Comparison of ENCODE assay signal across 14 cellular contexts in genomic region chr16:84307209-84307954, GRCh38. TPM values are rescaled to one million over a fixed set of nuclear protein-coding genes. Genes with fewer than 3 reads are reported as not detected.
"Had no signal": no experiment of that assay in that cellular context is flagged by ENCODE, and none has a peak within 500 bp of the region (broad histone marks: within the 10 kb centered on the region; RNA-seq: fewer than 3 reads in every experiment).

No MANE protein-coding gene starts in this region.

- H3K9me3 ChIP-seq: breast epithelium, gastroesophageal sphincter, neutrophil, transverse colon had no signal

- FAIRE-seq: islet of Langerhans had no signal

- H3K27me3 ChIP-seq: breast epithelium, transverse colon had no signal

- H3K27ac Mint-ChIP-seq: activated T-helper 1 cell treated with anti-CD3 and anti-CD28 coated beads, Interleukin-12 subunit alpha, Interleukin-12 subunit beta, Interleukin-2, Interleukin-4 antibody, amounts not matched to agents 30 ng/mL and 10 ng/mL and 1 ng/mL, durations not matched to agents 14 hours and 24 hours and 36 hours; naive B cell had no signal

- H3K36me3 ChIP-seq: breast epithelium, gastroesophageal sphincter, neutrophil, transverse colon had no signal

- DNase-seq: activated CD4-positive, alpha-beta T cell treated with anti-CD3 and anti-CD28 coated beads, Interleukin-2, amount 50 U/mL, for 1 hour; activated CD8-positive, alpha-beta memory T cell treated with anti-CD3 and anti-CD28 coated beads for 24 hours; cerebellar nuclear complex; naive B cell; stimulated activated CD4-positive, alpha-beta T cell treated with anti-CD3 and anti-CD28 coated beads, Interleukin-4, amount 100 ng/mL, for 4 hours had no signal

- H3K27ac ChIP-seq: breast epithelium, neutrophil, skin epidermis had no signal

- H3K4me1 Mint-ChIP-seq: naive B cell had no signal

- H3K4me3 ChIP-seq: breast epithelium, gastroesophageal sphincter, lung, skin epidermis, transverse colon had no signal

- H3K36me3 Mint-ChIP-seq: naive B cell had no signal

- H3K4me3 Mint-ChIP-seq: activated T-helper 1 cell treated with anti-CD3 and anti-CD28 coated beads, Interleukin-12 subunit alpha, Interleukin-12 subunit beta, Interleukin-2, Interleukin-4 antibody, amounts not matched to agents 30 ng/mL and 10 ng/mL and 1 ng/mL, durations not matched to agents 14 hours and 24 hours and 36 hours; naive B cell had no signal

- H3K9me3 Mint-ChIP-seq: activated T-helper 1 cell treated with anti-CD3 and anti-CD28 coated beads, Interleukin-12 subunit alpha, Interleukin-12 subunit beta, Interleukin-2, Interleukin-4 antibody, amounts not matched to agents 30 ng/mL and 10 ng/mL and 1 ng/mL, durations not matched to agents 14 hours and 24 hours and 36 hours had no signal

- H3K4me1 ChIP-seq: breast epithelium had no signal

RNA-seq across cellular contexts. Expression of gene WFDC1, which starts 12.7 kb away (rescaled TPM):
- total RNA-seq: activated T-helper 1 cell treated with anti-CD3 and anti-CD28 coated beads, Interleukin-12 subunit alpha, Interleukin-12 subunit beta, Interleukin-2, Interleukin-4 antibody, amounts not matched to agents 30 ng/mL and 10 ng/mL and 1 ng/mL, durations not matched to agents 14 hours and 24 hours and 36 hours; dermis blood vessel endothelial cell had no signal
